Comparison of ENCODE assay signal across 8 cellular contexts in genomic region chr3:111541911-111542483, GRCh38. TPM values are rescaled to one million over a fixed set of nuclear protein-coding genes. Genes with fewer than 3 reads are reported as not detected.
DNase-seq lines count a peak whose midpoint lies in the region; ATAC-seq and TF ChIP-seq lines count a peak whose summit lies in the region.

CD96 (plus strand) TSS chr3:111542197; CDS start chr3:111542249, 52 bp downstream.

- no peak for TF ChIP-seq CTCF in foreskin keratinocyte (conservative IDR thresholded peaks at IDR 0.05)

- DNase-seq in MV-4-11 (lab: John Stamatoyannopoulos, UW) (peak; percentile 3), SW 1271 (lab: John Stamatoyannopoulos, UW) (no peak), hippocampal formation (lab: John Stamatoyannopoulos, UW) (no peak), posterior vena cava (ENCODE audit: low spot score) (no peak), foreskin keratinocyte (no peak)
- DNase-seq in activated T-helper 9 cell treated with anti-CD3 and anti-CD28 coated beads, Interleukin-2, amount 50 U/mL, for 16 hours (ENCODE audit: low read depth) = peak; percentile 49

- H3K27me3 ChIP-seq in rectal smooth muscle tissue (ENCODE audit: control insufficient read depth, insufficient read depth, low read length) (no peaks in the 10 kb centered on the region), foreskin keratinocyte (no peaks in the 10 kb centered on the region)

- H3K9ac ChIP-seq in rectal smooth muscle tissue (ENCODE audit: low read length) = no peak within 1 kb of the TSS

- intact Hi-C loops in posterior vena cava (cut with DNase I) = no loop called here

- no peaks in the 10 kb centered on the region for H3K36me3 ChIP-seq in rectal smooth muscle tissue (ENCODE audit: control insufficient read depth, insufficient read depth, low read length)

- peak within 1 kb of the TSS; percentile 15 for H3K4me3 ChIP-seq in rectal smooth muscle tissue (ENCODE audit: low read length)

- H3K27ac ChIP-seq in rectal smooth muscle tissue (ENCODE audit: low read depth, low read length) = no peak within 1 kb of the TSS
- no peak within 1 kb of the TSS for H3K27ac ChIP-seq in foreskin keratinocyte

- H3K4me1 ChIP-seq in rectal smooth muscle tissue (ENCODE audit: control insufficient read depth, insufficient read depth, low read length) (no peaks in the 10 kb centered on the region), foreskin keratinocyte (peaks cover 15% of the 10 kb centered on the region)

- ATAC-seq in GM21390 (IDR thresholded peaks at IDR 0.05; ENCODE audit: unreplicated experiment) = peak; percentile 32
- ATAC-seq in foreskin keratinocyte = no peak

RNA-seq across cellular contexts. Expression of gene CD96, which starts in this region (rescaled TPM):
- total RNA-seq in posterior vena cava = 1 to 10 TPM; 1.1 to 2.5 TPM
- total RNA-seq in foreskin keratinocyte = 0.10 and 0.14 TPM in 2 replicates
- 0.07 and 0.17 TPM in 2 replicates for polyA plus RNA-seq in foreskin keratinocyte

Comparison
In these comparisons a context has a peak if more than half of its experiments do, and no peak if none do; other contexts are left out.
1. DNase-seq: peak in MV-4-11 (single experiment) and activated T-helper 9 cell treated with anti-CD3 and anti-CD28 coated beads, Interleukin-2, amount 50 U/mL, for 16 hours (single experiment); none in SW 1271 (0 of 2), hippocampal formation (0 of 2), posterior vena cava (single experiment) and foreskin keratinocyte (0 of 2).